Comparison of ENCODE assay signal across 9 cellular contexts in the genomic region with DNA sequence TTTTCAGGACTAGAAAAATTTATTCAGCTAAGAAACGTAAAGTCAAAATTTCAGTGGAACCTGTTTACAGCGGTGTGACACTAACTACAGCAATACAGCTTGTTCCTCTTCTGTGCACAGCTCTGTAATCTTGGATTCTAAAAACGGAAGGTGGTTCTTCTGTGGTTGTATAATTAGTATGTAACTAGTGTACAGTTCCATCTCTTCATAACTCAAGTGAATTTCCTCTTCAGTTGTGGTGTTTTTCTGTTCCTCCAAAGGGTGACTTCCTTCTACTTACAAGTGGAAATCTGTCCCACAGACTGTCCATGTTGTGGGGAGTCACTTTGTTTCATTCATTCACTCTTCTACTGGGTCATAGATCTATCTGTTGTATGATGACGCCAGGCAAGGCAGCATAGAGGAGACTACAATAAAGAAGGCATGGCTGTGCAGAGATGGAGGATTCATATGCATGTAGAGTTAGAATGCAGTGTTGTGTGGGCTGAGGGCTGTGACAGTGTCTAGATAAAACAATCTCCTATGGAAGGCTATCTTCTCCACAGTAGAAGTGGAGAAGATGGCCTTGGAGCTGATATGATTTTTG. TPM values are rescaled to one million over a fixed set of nuclear protein-coding genes. Genes with fewer than 3 reads are reported as not detected.
DNase-seq lines count a peak whose midpoint lies in the region; ATAC-seq and TF ChIP-seq lines count a peak whose summit lies in the region.
"Had no signal": no experiment of that assay in that cellular context is flagged by ENCODE, and none has a peak within 500 bp of the region (broad histone marks: within the 10 kb centered on the region; RNA-seq: fewer than 3 reads in every experiment).

No MANE protein-coding gene starts in this region.

- peaks cover 73% of the 10 kb centered on the region for H3K36me3 Mint-ChIP-seq in activated B cell treated with CpG ODN at 0.5 μM for 24 hours (ENCODE audit: low read depth)

- H3K9me3 ChIP-seq in colonic mucosa, result no peaks in the 10 kb centered on the region

- no peaks in the 10 kb centered on the region for H3K36me3 ChIP-seq in colonic mucosa

- H3K4me1 Mint-ChIP-seq in activated B cell treated with CpG ODN at 0.5 μM for 24 hours, result peaks cover 91% of the 10 kb centered on the region

- H3K27ac ChIP-seq in colonic mucosa, result no peak overlapping the region

- no peak for TF ChIP-seq CTCF in activated B cell treated with CpG ODN at 0.5 μM for 24 hours (IDR thresholded peaks at IDR 0.05)
- no peak for TF ChIP-seq CTCF in colonic mucosa (IDR thresholded peaks at IDR 0.05)

- H3K9ac ChIP-seq in colonic mucosa (ENCODE audit: low read depth in 2 of 2, low read length in 2 of 2), result no peak overlapping the region

- intact Hi-C loops in activated B cell treated with CpG ODN at 0.5 μM for 24 hours (cut with micrococcal nuclease), result loop anchor here (1.0 kb wide), 1 partner anchor 25 kb away; no protein-coding TSS in a partner anchor
- intact Hi-C loops in colonic mucosa (cut with DNase I), result no loop called here

- CTCF ChIA-PET in activated B cell treated with CpG ODN at 0.5 μM for 24 hours (lab: Charles Lee), result interaction anchor here (0.9 to 2.3 kb wide), 3 partner anchors 11 to 28 kb away, joined by 4 to 9 read pairs (median 5); no protein-coding TSS in a partner anchor

- peak overlapping the region; percentile 94 for H3K27ac Mint-ChIP-seq in activated B cell treated with CpG ODN at 0.5 μM for 24 hours
- H3K27ac Mint-ChIP-seq: activated naive CD4-positive, alpha-beta T cell treated with anti-CD3 and anti-CD28 coated beads, Interleukin-2, amount 50 U/mL, for 72 hours had no signal

- no peak overlapping the region for H3K4me3 ChIP-seq in colonic mucosa

- H3K4me1 ChIP-seq in colonic mucosa, result no peaks in the 10 kb centered on the region

- DNase-seq in GF-D8 (lab: John Stamatoyannopoulos, UW) (peak; percentile 61), activated B cell treated with CpG ODN at 0.5 μM for 24 hours (no peak), colonic mucosa (no peak), AG20443 (ENCODE audit: low spot score) (no peak), DMS79 treated with DMSO at 0.1 percent for 48 hours (lab: John Stamatoyannopoulos, UW) (no peak)
- DNase-seq in stimulated activated CD4-positive, alpha-beta T cell treated with anti-CD3 and anti-CD28 coated beads, Interleukin-12 subunit alpha, Interleukin-12 subunit beta, amount 100 ng/mL, for 4 hours, result no peak

- ATAC-seq in GM19468 (IDR thresholded peaks at IDR 0.05; ENCODE audit: extremely low read depth, unreplicated experiment), result peak; percentile 67
- ATAC-seq in HG03342 (IDR thresholded peaks at IDR 0.05; ENCODE audit: unreplicated experiment), result peak; percentile 78
- ATAC-seq in activated B cell treated with CpG ODN at 0.5 μM for 24 hours (ENCODE audit: low read depth), result peak; percentile 77

- H3K27me3 Mint-ChIP-seq in activated B cell treated with CpG ODN at 0.5 μM for 24 hours, result no peaks in the 10 kb centered on the region

- H3K9me3 Mint-ChIP-seq in activated B cell treated with CpG ODN at 0.5 μM for 24 hours, result no peaks in the 10 kb centered on the region
- H3K9me3 Mint-ChIP-seq: activated naive CD4-positive, alpha-beta T cell treated with anti-CD3 and anti-CD28 coated beads, Interleukin-2, amount 50 U/mL, for 72 hours had no signal

- no peaks in the 10 kb centered on the region for H3K27me3 ChIP-seq in colonic mucosa

- peak overlapping the region; percentile 81 for H3K4me3 Mint-ChIP-seq in activated B cell treated with CpG ODN at 0.5 μM for 24 hours

- POLR2A ChIA-PET in activated B cell treated with CpG ODN at 0.5 μM for 24 hours (lab: Charles Lee), result interaction anchor here (0.8 to 3.7 kb wide), 8 partner anchors 9 to 259 kb away, joined by 3 to 32 read pairs (median 6); partner anchors contain the start of gene TRMT10A

RNA-seq across cellular contexts. Expression of gene DAPP1, which starts 5.4 kb away (rescaled TPM):
- total RNA-seq in activated B cell treated with CpG ODN at 0.5 μM for 24 hours, result 137 and 144 TPM in 2 replicates
- 1 to 10 TPM; 3.6 to 5.0 TPM for total RNA-seq in colonic mucosa

Comparison
In these comparisons a context has a peak if more than half of its experiments do, and no peak if none do; other contexts are left out.
1. RNA of gene DAPP1, which starts 5.4 kb away (total RNA-seq): 137 to 144 TPM in activated B cell treated with CpG ODN at 0.5 μM for 24 hours; 3.6 to 5.0 TPM in colonic mucosa; every median in the first group is over 10 times any median in the second.
2. Peak in every context shown above with its lines, with median percentiles within 50 percentile points of each other: ATAC-seq.